In genomic region chr11:2993000-2993330, GRCh38 we compare ENCODE assay signal across 8 cellular contexts. TPM values are rescaled to one million over a fixed set of nuclear protein-coding genes. Genes with fewer than 3 reads are reported as not detected.
DNase-seq lines count a peak whose midpoint lies in the region; ATAC-seq and TF ChIP-seq lines count a peak whose summit lies in the region.

No MANE protein-coding gene starts in this region.

- H3K4me1 ChIP-seq in ascending aorta (peaks cover 6 to 27% of the 10 kb centered on the region in 2 donors), lung (ENCODE audit: control insufficient read depth in 2 of 2, insufficient read depth in 2 of 2, low read length in 2 of 2) (peaks cover 7 to 12% of the 10 kb centered on the region in 2 donors)

- ATAC-seq in stimulated activated naive CD8-positive, alpha-beta T cell treated with anti-CD3 and anti-CD28 coated beads, Interleukin-15, Interleukin-2, amounts not matched to agents 100 U/mL and 50 U/mL, for 24 hours = no peak
- ATAC-seq in lung (ENCODE audit: insufficient read depth, low FRiP score) = no peak
- no peak for ATAC-seq in GM18517 (IDR thresholded peaks at IDR 0.05; ENCODE audit: unreplicated experiment)

- WGBS in lung, 2 donors = 31 to 32% methylated on average over 7 of the region's 7 CpGs

- peak overlapping the region; percentile 98 for H3K27ac Mint-ChIP-seq in stimulated activated naive CD8-positive, alpha-beta T cell treated with anti-CD3 and anti-CD28 coated beads, Interleukin-15, Interleukin-2, amounts not matched to agents 100 ng/mL and 50 ng/mL, for 24 hours

- TF ChIP-seq CTCF in ascending aorta (IDR thresholded peaks at IDR 0.05) (no peak), lung (IDR thresholded peaks at IDR 0.05; ENCODE audit: control extremely low read depth, extremely low read depth) (no peak)

- DNase-seq in stimulated activated naive CD8-positive, alpha-beta T cell treated with anti-CD3 and anti-CD28 coated beads, Interleukin-15, Interleukin-2, amounts not matched to agents 100 U/mL and 50 U/mL, for 24 hours = no peak
- DNase-seq in ascending aorta (ENCODE audit: low spot score in 2 of 2) = no peak
- DNase-seq in lung (ENCODE audit: low spot score) = no peak
- DNase-seq in CD1c-positive myeloid dendritic cell (ENCODE audit: extremely low spot score) = no peak
- no peak for DNase-seq in NK-92 treated with Interleukin-12 subunit alpha and Interleukin-12 subunit beta, amount 100 ng/mL, for 24 hours (lab: John Stamatoyannopoulos, UW)
- no peak for DNase-seq in hippocampal formation (lab: John Stamatoyannopoulos, UW)

- intact Hi-C loops in ascending aorta (cut with DNase I) = loop anchor here (2.0 to 5.0 kb wide), 5 partner anchors 49 to 169 kb away; partner anchors contain the start of gene CARS1

- H3K27ac ChIP-seq in ascending aorta = no peak overlapping the region
- no peak overlapping the region for H3K27ac ChIP-seq in lung (ENCODE audit: low read depth in 1 of 2, low read length in 1 of 2)

- H3K36me3 ChIP-seq in ascending aorta (peaks cover 0 to 3% of the 10 kb centered on the region in 2 donors), lung (ENCODE audit: control insufficient read depth in 2 of 2, insufficient read depth in 2 of 2, low read length in 2 of 2) (peaks cover 0 to 3% of the 10 kb centered on the region in 2 donors)

- H3K4me3 Mint-ChIP-seq in stimulated activated naive CD8-positive, alpha-beta T cell treated with anti-CD3 and anti-CD28 coated beads, Interleukin-15, Interleukin-2, amounts not matched to agents 100 ng/mL and 50 ng/mL, for 24 hours = peak overlapping the region; percentile 93

- H3K9me3 Mint-ChIP-seq in stimulated activated naive CD8-positive, alpha-beta T cell treated with anti-CD3 and anti-CD28 coated beads, Interleukin-15, Interleukin-2, amounts not matched to agents 100 ng/mL and 50 ng/mL, for 24 hours = no peaks in the 10 kb centered on the region

- peaks cover 30% of the 10 kb centered on the region for H3K36me3 Mint-ChIP-seq in stimulated activated naive CD8-positive, alpha-beta T cell treated with anti-CD3 and anti-CD28 coated beads, Interleukin-15, Interleukin-2, amounts not matched to agents 100 ng/mL and 50 ng/mL, for 24 hours (ENCODE audit: low read depth)

- H3K4me3 ChIP-seq in ascending aorta = peak overlapping the region; percentile 74 to 80
- peak overlapping the region; percentile 55 for H3K4me3 ChIP-seq in lung

- peaks cover 25% of the 10 kb centered on the region for H3K4me1 Mint-ChIP-seq in stimulated activated naive CD8-positive, alpha-beta T cell treated with anti-CD3 and anti-CD28 coated beads, Interleukin-15, Interleukin-2, amounts not matched to agents 100 ng/mL and 50 ng/mL, for 24 hours (ENCODE audit: low read depth)

- H3K9me3 ChIP-seq in ascending aorta = no peaks in the 10 kb centered on the region
- H3K9me3 ChIP-seq in lung (ENCODE audit: control insufficient read depth in 2 of 2, insufficient read depth in 1 of 2, low read length in 1 of 2) = no peaks in the 10 kb centered on the region

- no peaks in the 10 kb centered on the region for H3K27me3 ChIP-seq in ascending aorta
- H3K27me3 ChIP-seq in lung (ENCODE audit: control insufficient read depth, insufficient read depth) = no peaks in the 10 kb centered on the region

- no peaks in the 10 kb centered on the region for H3K27me3 Mint-ChIP-seq in stimulated activated naive CD8-positive, alpha-beta T cell treated with anti-CD3 and anti-CD28 coated beads, Interleukin-15, Interleukin-2, amounts not matched to agents 100 ng/mL and 50 ng/mL, for 24 hours

RNA-seq across cellular contexts. Expression of gene NAP1L4, which starts 0.8 kb away (rescaled TPM):
- total RNA-seq in ascending aorta (54.5 TPM), lung (100 to 1,000 TPM in 1 of 2 donors, 10 to 100 TPM in 1; 81.6 to 191 TPM)
- 10 to 100 TPM; 56.3 to 73.0 TPM for polyA plus RNA-seq in lung
